ENCODE assay signal across 21 cellular contexts in the genomic region with DNA sequence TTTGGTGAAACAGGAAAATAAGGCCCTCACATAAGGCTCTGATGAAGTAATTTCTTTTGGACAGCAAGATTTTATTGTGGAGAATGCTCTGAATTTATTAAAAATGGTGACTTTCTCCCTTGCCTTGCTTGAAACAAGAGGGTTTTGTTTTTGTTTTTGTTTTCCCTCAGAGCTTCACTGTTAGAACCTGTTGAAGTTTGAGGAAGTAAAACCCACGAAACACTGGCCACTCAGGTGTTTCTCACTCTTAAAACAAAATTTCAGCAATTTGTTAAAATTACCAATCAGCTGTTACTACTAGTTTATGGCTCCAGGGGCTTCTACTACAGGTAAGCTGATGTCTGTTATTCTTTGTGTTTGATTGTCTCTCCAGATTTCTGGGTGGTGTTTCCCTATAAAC.
DNase-seq lines count a peak whose midpoint lies in the region; ATAC-seq, FAIRE-seq and TF ChIP-seq lines count a peak whose summit lies in the region.
"Had no signal": no experiment of that assay in that cellular context is flagged by ENCODE, and none has a peak within 500 bp of the region (broad histone marks: within the 10 kb centered on the region; RNA-seq: fewer than 3 reads in every experiment).

No MANE protein-coding gene starts in this region.

- ATAC-seq in GM19463 (IDR thresholded peaks at IDR 0.05; ENCODE audit: unreplicated experiment) (peak; percentile 44), HG02623 (IDR thresholded peaks at IDR 0.05; ENCODE audit: unreplicated experiment) (peak; percentile 66), HG03342 (IDR thresholded peaks at IDR 0.05; ENCODE audit: unreplicated experiment) (peak; percentile 72), left lobe of liver (no peak)
- ATAC-seq: activated T-cell treated with anti-CD3 and anti-CD28 coated beads, Interleukin-2, amount 50 U/mL, for 4 hours; GM23338; Right ventricle myocardium inferior had no signal

- FAIRE-seq in GM18507 (lab: Jason Lieb, UNC): peak; percentile 24

- H3K9me3 ChIP-seq in right atrium auricular region: peaks cover 0 to 11% of the 10 kb centered on the region in 2 donors

- no peaks in the 10 kb centered on the region for H3K4me1 ChIP-seq in right atrium auricular region
- H3K4me1 ChIP-seq: breast epithelium, tibial nerve had no signal

- H3K27me3 ChIP-seq in right atrium auricular region: peaks cover 0 to 2% of the 10 kb centered on the region in 2 donors
- H3K27me3 ChIP-seq: breast epithelium, hepatocyte, tibial nerve had no signal

- no peak for DNase-seq in GM18507 (ENCODE audit: extremely low spot score, insufficient read length, low read depth)
- no peak for DNase-seq in T-helper 9 cell
- DNase-seq in left lobe of liver (ENCODE audit: low spot score): no peak
- DNase-seq in right atrium auricular region (ENCODE audit: low spot score): no peak
- DNase-seq in cerebellar cortex (ENCODE audit: low spot score): no peak
- DNase-seq: ACHN; activated CD4-positive, alpha-beta T cell treated with anti-CD3 and anti-CD28 coated beads for 4 hours; activated naive CD8-positive, alpha-beta T cell treated with anti-CD3 and anti-CD28 coated beads, Interleukin-2, amount 10 ng/mL, durations not matched to agents 7 days and 5 days; activated T-cell treated with anti-CD3 and anti-CD28 coated beads, Interleukin-2, amount 50 U/mL, for 4 hours; CD4-positive, alpha-beta T cell; effector CD4-positive, alpha-beta T cell; NK-92 treated with Interleukin-12 subunit alpha and Interleukin-12 subunit beta, amount 100 ng/mL, for 24 hours; stimulated activated CD4-positive, alpha-beta T cell treated with anti-CD3 and anti-CD28 coated beads, Interleukin-4, amount 100 ng/mL, for 24 hours had no signal

- H3K36me3 ChIP-seq in right atrium auricular region: no peaks in the 10 kb centered on the region
- H3K36me3 ChIP-seq: breast epithelium, tibial nerve had no signal

- no peak overlapping the region for H3K4me3 ChIP-seq in right atrium auricular region
- H3K4me3 ChIP-seq: breast epithelium, GM23338, hepatocyte, tibial nerve had no signal

- no peak for TF ChIP-seq CTCF in right atrium auricular region (IDR thresholded peaks at IDR 0.05)

- H3K27ac ChIP-seq in right atrium auricular region: no peak overlapping the region
- H3K27ac ChIP-seq: breast epithelium, hepatocyte, tibial nerve had no signal
